In the genomic region with DNA sequence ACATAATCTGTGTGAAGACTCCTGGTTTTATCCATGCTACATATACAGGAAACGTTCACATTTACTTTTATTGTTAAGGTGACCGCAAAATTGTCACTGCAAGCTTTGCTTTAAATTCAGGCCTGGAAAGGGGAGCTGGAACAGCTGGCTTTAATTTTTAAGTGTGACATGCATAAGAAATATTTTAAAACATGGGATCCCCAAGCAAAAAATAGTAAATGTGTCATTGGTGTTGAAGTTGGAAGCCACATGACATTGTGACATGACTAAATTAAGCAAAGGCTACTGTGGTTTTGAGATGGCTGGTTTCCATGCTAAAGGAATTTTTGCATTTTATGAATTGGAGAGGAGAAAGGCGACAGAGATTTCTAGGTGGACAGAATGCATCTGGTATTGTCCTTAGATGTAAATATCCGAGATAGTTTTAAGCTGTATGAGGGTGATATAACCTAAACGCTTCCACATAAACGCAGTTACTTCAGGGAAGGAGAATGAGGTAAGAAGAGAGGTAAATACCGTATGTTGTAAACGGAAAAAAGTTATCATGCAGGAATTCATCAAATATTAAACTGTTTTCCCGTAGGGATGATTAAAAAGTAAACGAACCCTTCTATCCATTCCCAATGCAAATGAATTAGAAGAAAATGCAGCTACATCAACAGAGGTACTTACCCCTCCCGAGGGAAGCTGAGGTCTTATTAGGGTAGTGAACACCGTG, we compare ENCODE assay signal across 1 cellular context.
TF ChIP-seq lines count a peak whose summit lies in the region.

No MANE protein-coding gene starts in this region.

TF ChIP-seq in GM12878, 131 proteins besides CTCF, POLR2A, EP300 and RAD21:
- TF ChIP-seq EED (IDR thresholded peaks at IDR 0.05; ENCODE audit: low read depth), result peak; percentile 27; the same call in 1 of the 2 replicates
- TF ChIP-seq RUNX3 (IDR thresholded peaks at IDR 0.05; ENCODE audit: low read length), result peak; percentile 61
- TF ChIP-seq, protein P1, sequence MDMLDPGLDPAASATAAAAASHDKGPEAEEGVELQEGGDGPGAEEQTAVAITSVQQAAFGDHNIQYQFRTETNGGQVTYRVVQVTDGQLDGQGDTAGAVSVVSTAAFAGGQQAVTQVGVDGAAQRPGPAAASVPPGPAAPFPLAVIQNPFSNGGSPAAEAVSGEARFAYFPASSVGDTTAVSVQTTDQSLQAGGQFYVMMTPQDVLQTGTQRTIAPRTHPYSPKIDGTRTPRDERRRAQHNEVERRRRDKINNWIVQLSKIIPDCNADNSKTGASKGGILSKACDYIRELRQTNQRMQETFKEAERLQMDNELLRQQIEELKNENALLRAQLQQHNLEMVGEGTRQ (IDR thresholded peaks at IDR 0.05; ENCODE audit: borderline replicate concordance, low read depth, low read length), result no peak
- 0 out of 2 replicates have a peak, but pooled peaks have one; percentile 6 for TF ChIP-seq JUNB (IDR thresholded peaks at IDR 0.05)
